ENCODE assay signal across 1 cellular context in genomic region chr1:6489799-6490180, GRCh38.
TF ChIP-seq lines count a peak whose summit lies in the region.

No MANE protein-coding gene starts in this region.

TF ChIP-seq in HEK293, 187 proteins besides CTCF, POLR2A, EP300 and RAD21 (continued from another document):
- TF ChIP-seq ZSCAN16 (tag by site-specific recombination; IDR thresholded peaks at IDR 0.05) (no peak), ZNF311 (tag by site-specific recombination; IDR thresholded peaks at IDR 0.05; ENCODE audit: borderline replicate concordance) (no peak), BCL11B (tag by site-specific recombination; IDR thresholded peaks at IDR 0.05; ENCODE audit: low read depth) (no peak), ZBTB17 (tag by site-specific recombination; IDR thresholded peaks at IDR 0.05) (0 out of 2 replicates have a peak, but pooled peaks have one; percentile 7)
TF ChIP-seq in HEK293: peak in this region for 8.
